ENCODE assay signal across 19 cellular contexts in the genomic region with DNA sequence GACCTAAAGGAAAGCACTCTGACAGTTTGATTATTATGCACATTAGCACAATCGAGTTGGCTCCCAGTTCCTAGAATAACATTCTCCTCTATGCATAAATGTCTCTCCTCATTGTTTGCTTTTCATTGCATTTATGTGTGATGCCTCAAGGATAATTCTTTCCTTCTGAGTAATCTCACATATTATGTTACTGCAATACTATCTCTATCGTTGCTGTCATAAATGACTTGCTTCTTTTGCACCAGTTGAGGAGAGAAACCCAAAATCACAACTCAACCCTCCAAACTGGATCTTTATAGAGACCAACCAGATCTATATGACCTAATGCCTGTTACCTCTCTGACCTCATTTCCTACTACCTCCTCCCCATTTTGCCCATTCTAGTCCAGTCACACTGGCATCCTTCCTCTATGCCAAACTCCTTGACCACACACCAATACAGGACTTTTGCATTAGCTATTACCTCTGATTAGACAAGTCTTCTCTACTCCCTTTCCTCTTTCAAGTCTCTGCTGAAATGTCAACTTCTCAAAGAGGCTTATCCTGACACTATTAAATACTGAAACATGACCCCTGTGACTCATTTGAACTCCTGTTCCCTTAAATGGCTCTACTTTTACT.
A peak's percentile ranks its signal among the peaks of the same experiment; 100 is the strongest.
DNase-seq lines count a peak whose midpoint lies in the region; ATAC-seq, FAIRE-seq and TF ChIP-seq lines count a peak whose summit lies in the region.
"Had no signal": no experiment of that assay in that cellular context is flagged by ENCODE, and none has a peak within 500 bp of the region (broad histone marks: within the 10 kb centered on the region; RNA-seq: fewer than 3 reads in every experiment).

No MANE protein-coding gene starts in this region.

- H3K36me3 ChIP-seq in astrocyte (ENCODE audit: insufficient read depth, low read length), result no peaks in the 10 kb centered on the region
- H3K36me3 ChIP-seq: ascending aorta, BLaER1 had no signal

- H3K27ac ChIP-seq in astrocyte (ENCODE audit: low read depth, low read length), result peak overlapping the region; percentile 71
- H3K27ac ChIP-seq: ascending aorta, BLaER1 had no signal

- no peaks in the 10 kb centered on the region for H3K27me3 ChIP-seq in astrocyte (ENCODE audit: insufficient read depth, low read length)
- H3K27me3 ChIP-seq: ascending aorta, BLaER1 had no signal

- peak; percentile 99 for FAIRE-seq in astrocyte (lab: Jason Lieb, UNC)
- FAIRE-seq: endometrium, K562 had no signal

- H3K4me1 Mint-ChIP-seq in astrocyte (ENCODE audit: low read depth, unreplicated experiment), result peaks cover 15% of the 10 kb centered on the region

- ATAC-seq in HG02884 (IDR thresholded peaks at IDR 0.05; ENCODE audit: unreplicated experiment), result no peak
- ATAC-seq: K562 had no signal

- no peaks in the 10 kb centered on the region for H4K20me1 ChIP-seq in astrocyte (ENCODE audit: insufficient read depth, low read length)
- H4K20me1 ChIP-seq: BLaER1 had no signal

- H3K9me3 Mint-ChIP-seq in astrocyte (ENCODE audit: unreplicated experiment), result no peaks in the 10 kb centered on the region

- H3K9ac ChIP-seq in astrocyte (ENCODE audit: low read length), result no peak overlapping the region
- H3K9ac ChIP-seq: BLaER1 had no signal

- no peaks in the 10 kb centered on the region for H3K79me2 ChIP-seq in astrocyte (ENCODE audit: insufficient read depth, low read length)

- H3K4me2 ChIP-seq in astrocyte (ENCODE audit: low read length), result peak overlapping the region; percentile 67
- H3K4me2 ChIP-seq: BLaER1 had no signal

- no peaks in the 10 kb centered on the region for H3K9me3 ChIP-seq in astrocyte (ENCODE audit: insufficient read depth, low read depth, low read length)
- H3K9me3 ChIP-seq: ascending aorta, BLaER1 had no signal

- H3K4me3 ChIP-seq in HFF-Myc (replicated peaks; ENCODE audit: low read depth, low read length) (no peak overlapping the region), astrocyte (ENCODE audit: insufficient read depth, low read depth, low read length) (peak overlapping the region; percentile 14)
- H3K4me3 ChIP-seq: ascending aorta, BLaER1, K562 had no signal

- peaks cover 22% of the 10 kb centered on the region for H3K4me1 ChIP-seq in astrocyte (ENCODE audit: insufficient read depth, low read length)
- H3K4me1 ChIP-seq: ascending aorta, BLaER1 had no signal

- H3K27me3 Mint-ChIP-seq in astrocyte (ENCODE audit: low read depth, unreplicated experiment), result no peaks in the 10 kb centered on the region

- no peak overlapping the region for H3K4me3 Mint-ChIP-seq in astrocyte (ENCODE audit: unreplicated experiment)

- H3K27ac Mint-ChIP-seq in astrocyte (ENCODE audit: unreplicated experiment), result no peak overlapping the region

- in situ Hi-C loops in KBM-7 (cut with MboI; ENCODE audit: low pct_unique_long_range_greater_than_20kb, low sequenced_read_pairs), result no loop called here

- H2AFZ ChIP-seq in astrocyte (ENCODE audit: low read depth, low read length), result no peak overlapping the region

- DNase-seq in AG08395 (ENCODE audit: low spot score) (peak; percentile 31), HFF-Myc (ENCODE audit: extremely low read depth, low read depth) (peak; percentile 26), astrocyte (ENCODE audit: low read depth) (peak; percentile 87), glomerular visceral epithelial cell (ENCODE audit: extremely low spot score) (peak; percentile 13), NCI-H2171 treated with DMSO at 0.1 percent for 48 hours (lab: John Stamatoyannopoulos, UW) (no peak), KBM-7 (no peak), retina (no peak)
- DNase-seq: activated CD4-positive, CD25-positive, alpha-beta regulatory T cell treated with anti-CD3 and anti-CD28 coated beads, Interleukin-2, amount 50 U/mL, for 72 hours; activated T-cell treated with anti-CD3 and anti-CD28 coated beads, Interleukin-2, amount 50 U/mL, for 48 hours; mesendoderm; NCI-H2029 treated with DMSO at 0.1 percent for 48 hours; posterior cingulate gyrus; stimulated activated CD4-positive, alpha-beta T cell treated with anti-CD3 and anti-CD28 coated beads, Interleukin-4, amount 100 ng/mL, for 24 hours; stimulated activated naive CD4-positive, alpha-beta T cell had no signal

- H3K36me3 Mint-ChIP-seq in astrocyte (ENCODE audit: low read depth, unreplicated experiment), result no peaks in the 10 kb centered on the region

- no peak for TF ChIP-seq CTCF in HFF-Myc (IDR thresholded peaks at IDR 0.05; ENCODE audit: low read depth, low read length, missing control alignments)
- TF ChIP-seq CTCF in astrocyte (IDR thresholded peaks at IDR 0.05; ENCODE audit: insufficient read depth, low read depth, low read length), result no peak

Comparison
In these comparisons a context has a peak if more than half of its experiments do, and no peak if none do; other contexts are left out.
1. DNase-seq: peak in AG08395 (single experiment), HFF-Myc (single experiment), astrocyte (single experiment) and glomerular visceral epithelial cell (single experiment); none in NCI-H2171 treated with DMSO at 0.1 percent for 48 hours (single experiment), KBM-7 (single experiment) and retina (single experiment).